In the genomic region with DNA sequence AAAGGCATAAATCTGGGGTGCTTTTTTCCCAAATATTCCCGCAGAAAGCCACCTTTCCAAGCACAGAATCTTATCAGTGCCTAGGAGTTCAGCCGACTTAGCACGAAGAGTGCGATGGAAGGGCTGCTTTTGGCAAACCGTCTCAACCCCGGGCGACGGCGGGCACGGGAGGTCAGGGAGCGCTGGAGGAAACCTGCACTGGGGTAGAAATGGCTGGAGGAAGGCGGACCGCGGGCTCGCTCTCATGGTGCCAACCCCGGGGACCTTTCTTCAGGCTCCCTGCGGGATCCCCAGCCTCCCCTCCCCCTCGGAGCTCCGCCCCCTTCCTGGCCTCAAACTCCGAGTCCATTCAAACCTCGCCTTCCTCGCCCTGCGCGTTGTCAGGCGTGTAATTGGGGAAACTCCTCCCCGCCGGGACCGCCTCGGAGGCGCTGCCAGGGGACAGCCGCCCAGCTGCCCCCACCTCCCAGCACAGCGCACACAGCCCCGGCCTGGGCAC, we compare ENCODE assay signal across 12 cellular contexts. TPM values are rescaled to one million over a fixed set of nuclear protein-coding genes. Genes with fewer than 3 reads are reported as not detected.
DNase-seq lines count a peak whose midpoint lies in the region; ATAC-seq and TF ChIP-seq lines count a peak whose summit lies in the region.
"Had no signal": no experiment of that assay in that cellular context is flagged by ENCODE, and none has a peak within 500 bp of the region (broad histone marks: within the 10 kb centered on the region; RNA-seq: fewer than 3 reads in every experiment).

GABRG3 (plus strand) TSS at position 470 of the 499 bp plus-strand sequence.

- no peak within 1 kb of the TSS for H4K8ac ChIP-seq in mesenchymal stem cell (ENCODE audit: low read length)

- WGBS in right cardiac atrium = 2% methylated on average over 33 of the region's 33 CpGs
- WGBS in mesenchymal stem cell = 4% methylated on average over 23 of the region's 33 CpGs

- H3K14ac ChIP-seq in mesenchymal stem cell (ENCODE audit: low read length in 2 of 2) = no peak within 1 kb of the TSS

- H2BK120ac ChIP-seq in mesenchymal stem cell (ENCODE audit: low read depth, low read length) = no peak within 1 kb of the TSS

- H4K91ac ChIP-seq in mesenchymal stem cell (ENCODE audit: low read length) = no peak within 1 kb of the TSS

- H3K23ac ChIP-seq in mesenchymal stem cell (ENCODE audit: low read length in 2 of 2) = no peak within 1 kb of the TSS

- H2BK15ac ChIP-seq in mesenchymal stem cell (ENCODE audit: low read depth, poor library complexity, severe bottlenecking) = no peak within 1 kb of the TSS

- TF ChIP-seq CTCF in brain (conservative IDR thresholded peaks at IDR 0.05) = no peak

- no peak within 1 kb of the TSS for H2BK5ac ChIP-seq in mesenchymal stem cell (ENCODE audit: low read depth, low read length, poor library complexity, severe bottlenecking)

- ATAC-seq in right cardiac atrium (peak in 1 of 2 donors; percentile 18), Right ventricle myocardium superior (ENCODE audit: poor library complexity) (no peak), GM21723 (IDR thresholded peaks at IDR 0.05; ENCODE audit: unreplicated experiment) (no peak), HG03469 (IDR thresholded peaks at IDR 0.05; ENCODE audit: unreplicated experiment) (no peak), GM21390 (IDR thresholded peaks at IDR 0.05; ENCODE audit: unreplicated experiment) (no peak)

- peak in 2 of 3 donors; percentile 13 to 30 for DNase-seq in right cardiac atrium
- no peak for DNase-seq in Right ventricle myocardium superior
- no peak for DNase-seq in mesenchymal stem cell
- no peak for DNase-seq in hippocampal formation (lab: John Stamatoyannopoulos, UW)
- DNase-seq: midbrain, NCI-H774 had no signal

- no peaks in the 10 kb centered on the region for H3K79me1 ChIP-seq in mesenchymal stem cell (replicated peaks; ENCODE audit: low read length, poor library complexity, severe bottlenecking)

- H3K4me1 ChIP-seq in right cardiac atrium (ENCODE audit: control insufficient read depth, insufficient read depth, low read length) = no peaks in the 10 kb centered on the region
- H3K4me1 ChIP-seq in mesenchymal stem cell (ENCODE audit: control insufficient read depth, insufficient read depth, low read depth, low read length) = peaks cover 11% of the 10 kb centered on the region
- H3K4me1 ChIP-seq: ascending aorta, BLaER1 had no signal

- no peaks in the 10 kb centered on the region for H3K36me3 ChIP-seq in mesenchymal stem cell (ENCODE audit: control insufficient read depth in 1 of 2, insufficient read depth in 2 of 2, low read depth in 1 of 2, low read length in 2 of 2)
- H3K36me3 ChIP-seq: ascending aorta, BLaER1 had no signal

- no peak within 1 kb of the TSS for H2AFZ ChIP-seq in mesenchymal stem cell (ENCODE audit: low read depth, low read length)

- H3K4me2 ChIP-seq in mesenchymal stem cell (ENCODE audit: low read length, poor library complexity, severe bottlenecking) = peak within 1 kb of the TSS; percentile 19
- H3K4me2 ChIP-seq: BLaER1 had no signal

- H3K18ac ChIP-seq in mesenchymal stem cell (ENCODE audit: low read depth in 1 of 2, low read length in 2 of 2) = no peak within 1 kb of the TSS

- H3K27me3 Mint-ChIP-seq in brain = peaks cover 35% of the 10 kb centered on the region

- H3K27ac ChIP-seq in right cardiac atrium (ENCODE audit: low read length) = no peak within 1 kb of the TSS
- H3K27ac ChIP-seq in mesenchymal stem cell (ENCODE audit: low read length, poor library complexity, severe bottlenecking) = no peak within 1 kb of the TSS
- H3K27ac ChIP-seq: ascending aorta, BLaER1 had no signal

- no peak within 1 kb of the TSS for H2AK5ac ChIP-seq in mesenchymal stem cell (ENCODE audit: low read length, severe bottlenecking)

- H3K9me3 Mint-ChIP-seq in brain = peaks cover 0 to 2% (median 0%) of the 10 kb centered on the region in 5 experiments

- peak within 1 kb of the TSS in 4 of 5 experiments; percentile 42 to 78 (median 60) for H3K27ac Mint-ChIP-seq in brain

- peaks cover 26% of the 10 kb centered on the region for H3K4me1 Mint-ChIP-seq in brain

- intact Hi-C loops in right cardiac atrium (cut with DNase I) (no loop called here), Right ventricle myocardium superior (cut with DNase I) (no loop called here)

- H3K9ac ChIP-seq in mesenchymal stem cell (ENCODE audit: low read length) = no peak within 1 kb of the TSS
- H3K9ac ChIP-seq: BLaER1 had no signal

- H3K4me3 Mint-ChIP-seq in brain = peak within 1 kb of the TSS; percentile 84 to 92 (median 87)

- no peak within 1 kb of the TSS for H3K4ac ChIP-seq in mesenchymal stem cell (ENCODE audit: low read depth in 1 of 2, low read length in 2 of 2)

- no peaks in the 10 kb centered on the region for H3K36me3 Mint-ChIP-seq in brain

- H3K9me3 ChIP-seq in right cardiac atrium (ENCODE audit: control insufficient read depth, low read length) (no peaks in the 10 kb centered on the region), mesenchymal stem cell (ENCODE audit: control insufficient read depth, low read length) (no peaks in the 10 kb centered on the region)
- H3K9me3 ChIP-seq: ascending aorta had no signal

- H3K27me3 ChIP-seq in right cardiac atrium (ENCODE audit: control insufficient read depth, insufficient read depth) (no peaks in the 10 kb centered on the region), mesenchymal stem cell (ENCODE audit: control insufficient read depth in 1 of 2, insufficient read depth in 1 of 2, low read length in 2 of 2) (peaks cover 28 to 40% of the 10 kb centered on the region in 2 experiments)
- H3K27me3 ChIP-seq: ascending aorta, BLaER1 had no signal

- H3K4me3 ChIP-seq in right cardiac atrium (ENCODE audit: low read length) (peak within 1 kb of the TSS; percentile 32), mesenchymal stem cell (ENCODE audit: insufficient read depth in 1 of 2, low read depth in 1 of 2, low read length in 2 of 2) (peak within 1 kb of the TSS in 1 of 2 experiments; percentile 35)
- H3K4me3 ChIP-seq: ascending aorta, BLaER1 had no signal

- no peak within 1 kb of the TSS for H2BK12ac ChIP-seq in mesenchymal stem cell (ENCODE audit: low read length in 2 of 2)

RNA-seq across cellular contexts. Expression of gene GABRG3, which starts in this region (rescaled TPM):
- total RNA-seq in right cardiac atrium (not detected), Right ventricle myocardium superior (not detected)
- polyA plus RNA-seq in right cardiac atrium (under 0.01 TPM), brain (ENCODE audit: insufficient read depth, low read depth, low replicate concordance) (0.41 TPM)
- not detected for polyA plus RNA-seq in mesenchymal stem cell (2013, experiment 1 of 2)
- polyA plus RNA-seq in mesenchymal stem cell (2013, experiment 2 of 2) = not detected
- total RNA-seq: ascending aorta had no signal

Comparison
In these comparisons a context has a peak if more than half of its experiments do, and no peak if none do; other contexts are left out.
1. Peak in DNase-seq and H3K4me3 ChIP-seq in right cardiac atrium; RNA of the gene not detected or under 1 TPM.